Comparison of ENCODE assay signal across 28 cellular contexts in the genomic region with DNA sequence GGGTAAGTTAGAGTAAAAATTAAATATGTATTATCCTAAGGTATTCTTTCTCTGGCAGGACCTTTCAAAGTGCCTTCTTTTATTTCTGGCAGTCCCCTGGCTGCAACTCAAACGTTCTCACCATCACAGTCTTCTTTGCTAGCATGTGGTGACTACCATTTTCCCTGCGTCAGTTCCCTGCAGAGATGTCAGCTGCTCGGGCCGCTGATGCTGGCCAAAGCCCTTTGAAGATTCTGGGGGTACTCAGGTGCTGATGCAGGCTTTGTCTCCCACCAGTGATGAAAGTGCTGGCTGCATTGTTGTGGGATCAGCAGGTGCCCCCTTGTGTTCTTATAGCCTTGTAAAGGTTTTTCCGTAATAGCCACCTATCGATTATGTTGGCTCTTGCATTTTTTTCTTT.
"Had no signal": no experiment of that assay in that cellular context is flagged by ENCODE, and none has a peak within 500 bp of the region (broad histone marks: within the 10 kb centered on the region; RNA-seq: fewer than 3 reads in every experiment).

No MANE protein-coding gene starts in this region.

- H3K36me3 Mint-ChIP-seq: activated naive CD4-positive, alpha-beta T cell treated with anti-CD3 and anti-CD28 coated beads, Interleukin-2, amount 10 ng/mL, durations not matched to agents 7 days and 5 days; activated naive CD8-positive, alpha-beta T cell treated with anti-CD3 and anti-CD28 coated beads, Interleukin-2, amount 10 ng/mL, durations not matched to agents 7 days and 5 days; brain; mesothelial cell of epicardium; stimulated activated effector memory CD8-positive, alpha-beta T cell treated with anti-CD3 and anti-CD28 coated beads, Interleukin-12 subunit alpha, Interleukin-12 subunit beta, amount 100 ng/mL, for 72 hours; type B pancreatic cell had no signal

- H3K27me3 ChIP-seq: ascending aorta, cardiac muscle cell, esophagus muscularis mucosa, ovary, uterus had no signal

- ATAC-seq: left cardiac atrium; left ventricle myocardium superior; sciatic nerve; stimulated activated effector memory CD8-positive, alpha-beta T cell treated with anti-CD3 and anti-CD28 coated beads, Interleukin-12 subunit alpha, Interleukin-12 subunit beta, amount 100 ng/mL, for 72 hours had no signal

- H3K36me3 ChIP-seq: ascending aorta, cardiac muscle cell, esophagus muscularis mucosa, ovary, thoracic aorta, uterus had no signal

- H3K9me3 ChIP-seq: ascending aorta, esophagus muscularis mucosa, ovary, thoracic aorta, uterus had no signal

- H3K4me3 ChIP-seq: ascending aorta, cardiac muscle cell, esophagus muscularis mucosa, ovary, skin epidermis, thoracic aorta, uterus had no signal

- H3K4me1 Mint-ChIP-seq: activated naive CD4-positive, alpha-beta T cell treated with anti-CD3 and anti-CD28 coated beads, Interleukin-2, amount 10 ng/mL, durations not matched to agents 7 days and 5 days; stimulated activated effector memory CD8-positive, alpha-beta T cell treated with anti-CD3 and anti-CD28 coated beads, Interleukin-12 subunit alpha, Interleukin-12 subunit beta, amount 100 ng/mL, for 72 hours had no signal

- H3K4me1 ChIP-seq: ascending aorta, uterus had no signal

- H3K27ac ChIP-seq: ascending aorta, cardiac muscle cell, esophagus muscularis mucosa, ovary, skin epidermis, thoracic aorta, uterus had no signal

- DNase-seq: activated CD4-positive, alpha-beta T cell treated with anti-CD3 and anti-CD28 coated beads for 48 hours; activated CD4-positive, alpha-beta T cell treated with anti-CD3 and anti-CD28 coated beads, Interleukin-2, amount 50 U/mL, for 48 hours; activated CD8-positive, alpha-beta memory T cell treated with anti-CD3 and anti-CD28 coated beads, Interleukin-2, amount 50 U/mL, for 4 hours; activated effector memory CD4-positive, alpha-beta T cell treated with anti-CD3 and anti-CD28 coated beads, Interleukin-2, amount 50 U/mL, for 16 hours; activated naive CD4-positive, alpha-beta T cell treated with anti-CD3 and anti-CD28 coated beads, Interleukin-2, amount 10 ng/mL, durations not matched to agents 7 days and 5 days; activated naive CD8-positive, alpha-beta T cell treated with anti-CD3 and anti-CD28 coated beads, Interleukin-2, amount 10 ng/mL, durations not matched to agents 7 days and 5 days; activated T-cell treated with anti-CD3 and anti-CD28 coated beads, Interleukin-2, amount 50 U/mL, for 1 hour; left cardiac atrium; left ventricle myocardium superior; mammary epithelial cell; naive B cell; nephron progenitor cell; ovary; stimulated activated CD4-positive, alpha-beta T cell treated with anti-CD3 and anti-CD28 coated beads, Interleukin-4, amount 100 ng/mL, for 24 hours; uterus had no signal

- H3K4me3 Mint-ChIP-seq: activated naive CD4-positive, alpha-beta T cell treated with anti-CD3 and anti-CD28 coated beads, Interleukin-2, amount 10 ng/mL, durations not matched to agents 7 days and 5 days; activated naive CD8-positive, alpha-beta T cell treated with anti-CD3 and anti-CD28 coated beads, Interleukin-2, amount 10 ng/mL, durations not matched to agents 7 days and 5 days; activated T-helper 1 cell treated with anti-CD3 and anti-CD28 coated beads, Interleukin-12 subunit alpha, Interleukin-12 subunit beta, Interleukin-2, Interleukin-4 antibody, amounts not matched to agents 30 ng/mL and 10 ng/mL and 1 ng/mL, durations not matched to agents 14 hours and 24 hours and 36 hours; brain; mesothelial cell of epicardium; naive B cell; nephron progenitor cell; stimulated activated effector memory CD8-positive, alpha-beta T cell treated with anti-CD3 and anti-CD28 coated beads, Interleukin-12 subunit alpha, Interleukin-12 subunit beta, amount 100 ng/mL, for 72 hours; stimulated activated naive CD8-positive, alpha-beta T cell treated with anti-CD3 and anti-CD28 coated beads, Interleukin-15, Interleukin-2, amounts not matched to agents 100 ng/mL and 50 ng/mL, for 24 hours; type B pancreatic cell had no signal

- H3K9me3 Mint-ChIP-seq: activated T-helper 1 cell treated with anti-CD3 and anti-CD28 coated beads, Interleukin-12 subunit alpha, Interleukin-12 subunit beta, Interleukin-2, Interleukin-4 antibody, amounts not matched to agents 30 ng/mL and 10 ng/mL and 1 ng/mL, durations not matched to agents 14 hours and 24 hours and 36 hours; mesothelial cell of epicardium; nephron progenitor cell had no signal

- H3K27ac Mint-ChIP-seq: activated naive CD4-positive, alpha-beta T cell treated with anti-CD3 and anti-CD28 coated beads, Interleukin-2, amount 10 ng/mL, durations not matched to agents 7 days and 5 days; activated naive CD8-positive, alpha-beta T cell treated with anti-CD3 and anti-CD28 coated beads, Interleukin-2, amount 10 ng/mL, durations not matched to agents 7 days and 5 days; activated T-helper 1 cell treated with anti-CD3 and anti-CD28 coated beads, Interleukin-12 subunit alpha, Interleukin-12 subunit beta, Interleukin-2, Interleukin-4 antibody, amounts not matched to agents 30 ng/mL and 10 ng/mL and 1 ng/mL, durations not matched to agents 14 hours and 24 hours and 36 hours; mesothelial cell of epicardium; nephron progenitor cell; progenitor cell of endocrine pancreas; stimulated activated effector memory CD8-positive, alpha-beta T cell treated with anti-CD3 and anti-CD28 coated beads, Interleukin-12 subunit alpha, Interleukin-12 subunit beta, amount 100 ng/mL, for 72 hours; stimulated activated naive CD8-positive, alpha-beta T cell treated with anti-CD3 and anti-CD28 coated beads, Interleukin-15, Interleukin-2, amounts not matched to agents 100 ng/mL and 50 ng/mL, for 24 hours; type B pancreatic cell had no signal

- H3K27me3 Mint-ChIP-seq: activated naive CD4-positive, alpha-beta T cell treated with anti-CD3 and anti-CD28 coated beads, Interleukin-2, amount 10 ng/mL, durations not matched to agents 7 days and 5 days; activated naive CD8-positive, alpha-beta T cell treated with anti-CD3 and anti-CD28 coated beads, Interleukin-2, amount 10 ng/mL, durations not matched to agents 7 days and 5 days; brain; naive B cell; progenitor cell of endocrine pancreas; stimulated activated naive CD8-positive, alpha-beta T cell treated with anti-CD3 and anti-CD28 coated beads, Interleukin-15, Interleukin-2, amounts not matched to agents 100 ng/mL and 50 ng/mL, for 24 hours; type B pancreatic cell had no signal
